Comparison of ENCODE assay signal across 10 cellular contexts in the genomic region with DNA sequence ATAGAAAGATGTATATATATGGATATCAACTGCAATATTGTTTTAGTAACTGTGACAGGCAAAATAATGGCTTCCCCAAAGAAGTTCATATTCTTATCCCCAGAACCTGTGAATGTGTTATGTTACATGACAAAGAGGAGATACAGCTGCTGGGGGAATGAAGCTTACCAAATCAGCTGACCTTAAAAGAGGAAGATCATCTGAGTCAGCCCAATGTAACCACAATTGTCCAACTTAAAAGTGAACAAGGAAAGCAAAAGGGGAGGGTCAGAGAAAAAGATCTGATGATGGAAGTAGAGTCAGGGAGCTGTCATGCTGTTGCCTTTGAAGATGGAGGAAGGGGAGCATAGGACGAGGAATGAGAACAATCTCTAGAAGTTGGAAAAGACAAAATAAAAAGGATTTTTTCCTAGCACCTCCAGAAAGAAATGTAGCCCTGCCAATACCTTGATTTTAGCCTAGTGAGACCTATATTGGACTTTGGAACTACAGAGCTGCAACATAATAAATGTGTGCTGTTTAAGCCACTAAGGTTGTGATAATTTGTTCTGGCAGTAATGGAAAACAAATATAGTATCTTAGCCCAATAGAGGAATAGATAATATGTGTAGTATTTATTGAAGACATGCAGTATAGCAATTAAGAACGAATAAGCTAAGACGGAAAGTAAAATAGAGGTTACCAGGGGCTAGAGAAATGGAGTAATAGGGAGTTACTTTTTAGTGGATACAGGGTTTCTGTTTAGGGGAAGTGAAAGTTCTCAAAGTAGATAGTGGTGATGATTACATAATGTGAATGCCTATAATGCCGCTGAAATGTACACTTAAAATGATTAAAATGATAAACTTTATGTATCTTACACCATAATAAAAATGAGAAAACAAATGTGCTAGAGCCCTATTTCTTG.
DNase-seq lines count a peak whose midpoint lies in the region; FAIRE-seq and TF ChIP-seq lines count a peak whose summit lies in the region.
"Had no signal": no experiment of that assay in that cellular context is flagged by ENCODE, and none has a peak within 500 bp of the region (broad histone marks: within the 10 kb centered on the region; RNA-seq: fewer than 3 reads in every experiment).

No MANE protein-coding gene starts in this region.

- H3K4me1 ChIP-seq in mammary epithelial cell (ENCODE audit: insufficient read depth, low read length) (peaks cover 48% of the 10 kb centered on the region), breast epithelium (peaks cover 0 to 6% of the 10 kb centered on the region in 2 donors), Loucy (ENCODE audit: insufficient read depth, low read length, poor library complexity, severe bottlenecking) (peaks cover 57% of the 10 kb centered on the region), stomach (peaks cover 11 to 39% (median 19%) of the 10 kb centered on the region in 4 donors), mesendoderm (ENCODE audit: control insufficient read depth, low read depth, low read length) (no peaks in the 10 kb centered on the region), kidney (ENCODE audit: control insufficient read depth in 1 of 2, insufficient read depth in 1 of 2, low read depth in 1 of 2, low read length in 2 of 2) (no peaks in the 10 kb centered on the region)

- no peak overlapping the region for H4K5ac ChIP-seq in mesendoderm (ENCODE audit: low read length)

- H3K18ac ChIP-seq in mesendoderm (ENCODE audit: low read length): no peak overlapping the region

- no peak for FAIRE-seq in kidney (lab: Jason Lieb, UNC)
- FAIRE-seq: A204.1, urothelium cell line had no signal

- no peak overlapping the region for H2BK15ac ChIP-seq in mesendoderm (replicated peaks; ENCODE audit: low read depth)

- no peaks in the 10 kb centered on the region for H3K9me2 ChIP-seq in Loucy (replicated peaks; ENCODE audit: low read depth, low read length)

- H3K4me2 ChIP-seq in mammary epithelial cell (ENCODE audit: insufficient read depth, low read depth, low read length): no peak overlapping the region
- peak overlapping the region; percentile 66 for H3K4me2 ChIP-seq in Loucy (ENCODE audit: low read depth, low read length, poor library complexity, severe bottlenecking)
- no peak overlapping the region for H3K4me2 ChIP-seq in mesendoderm (ENCODE audit: low read length)

- H3K79me2 ChIP-seq in mammary epithelial cell (ENCODE audit: insufficient read depth, low read length): no peaks in the 10 kb centered on the region
- H3K79me2 ChIP-seq in Loucy (ENCODE audit: insufficient read depth, low read length): no peaks in the 10 kb centered on the region
- no peaks in the 10 kb centered on the region for H3K79me2 ChIP-seq in mesendoderm (ENCODE audit: control insufficient read depth, insufficient read depth, low read length)

- no peak overlapping the region for H3K4ac ChIP-seq in mesendoderm (ENCODE audit: low read depth, low read length)

- intact Hi-C loops in mammary epithelial cell (cut with micrococcal nuclease): no loop called here
- intact Hi-C loops in breast epithelium (cut with DNase I; ENCODE audit: low total_unique reads): no loop called here
- intact Hi-C loops in stomach (cut with DNase I; ENCODE audit: low total_unique reads): no loop called here
- intact Hi-C loops in kidney (cut with DNase I): no loop called here

- H4K20me1 ChIP-seq in mammary epithelial cell (ENCODE audit: insufficient read depth, low read length) (no peaks in the 10 kb centered on the region), Loucy (ENCODE audit: insufficient read depth, low read length, poor library complexity, severe bottlenecking) (no peaks in the 10 kb centered on the region)

- H3K4me3 ChIP-seq in mammary epithelial cell (replicated peaks in 1 of 3; ENCODE audit: insufficient read depth in 1 of 3, low read depth in 2 of 3, low read length in 3 of 3) (no peak overlapping the region), breast epithelium (no peak overlapping the region), Loucy (ENCODE audit: low read length, poor library complexity, severe bottlenecking) (peak overlapping the region; percentile 47), stomach (no peak overlapping the region), mesendoderm (ENCODE audit: low read length) (no peak overlapping the region), kidney (ENCODE audit: low read length in 2 of 2) (no peak overlapping the region)

- H3K79me1 ChIP-seq in mesendoderm (ENCODE audit: low read length): no peaks in the 10 kb centered on the region

- no TSS peak for BruUV-seq in mammary epithelial cell (replicated peaks; lab: Mats Ljungman, UMichigan)

- no peak overlapping the region for H2BK5ac ChIP-seq in mesendoderm (ENCODE audit: low read length)

- H3K9me3 ChIP-seq in mammary epithelial cell (replicated peaks; ENCODE audit: insufficient read depth, low read length) (no peaks in the 10 kb centered on the region), breast epithelium (no peaks in the 10 kb centered on the region), Loucy (ENCODE audit: insufficient read depth, low read depth, low read length) (no peaks in the 10 kb centered on the region), stomach (no peaks in the 10 kb centered on the region), kidney (ENCODE audit: control insufficient read depth in 1 of 2, low read length in 2 of 2) (no peaks in the 10 kb centered on the region)

- TF ChIP-seq CTCF in mammary epithelial cell (conservative IDR thresholded peaks at IDR 0.05 in 1 of 2, IDR thresholded peaks at IDR 0.05 in 1 of 2; ENCODE audit: extremely low read depth in 1 of 2, insufficient read depth in 1 of 2, low read depth in 1 of 2, low read length in 2 of 2) (no peak), breast epithelium (IDR thresholded peaks at IDR 0.05) (no peak), Loucy (conservative IDR thresholded peaks at IDR 0.05; ENCODE audit: low read length) (no peak), stomach (IDR thresholded peaks at IDR 0.05) (no peak), kidney (IDR thresholded peaks at IDR 0.05; ENCODE audit: borderline replicate concordance, extremely low read depth, insufficient read depth) (no peak)

- no peak overlapping the region for H3K23ac ChIP-seq in mesendoderm (ENCODE audit: low read length)

- dilution Hi-C loops in mammary epithelial cell (cut with HindIII; ENCODE audit: low sequenced_read_pairs): no loop called here

- no peak overlapping the region for H4K8ac ChIP-seq in mesendoderm (ENCODE audit: low read depth, low read length)

- WGBS in mammary epithelial cell (ENCODE audit: low coverage, missing lambda C conversion rate): 100% methylated on average over 4 of the region's 4 CpGs
- 20 to 39% (median 35%) methylated on average over 4 of the region's 4 CpGs for WGBS in stomach, 5 donors
- 100% methylated on average over 1 of the region's 4 CpGs for WGBS in mesendoderm (ENCODE audit: extremely low coverage, insufficient coverage, low lambda C conversion rate)

- no peak overlapping the region for H2BK120ac ChIP-seq in mesendoderm (ENCODE audit: low read depth, low read length)

- in situ Hi-C loops in mammary epithelial cell (cut with MboI; ENCODE audit: low sequenced_read_pairs in 2 of 2): no loop called here

- CTCF ChIA-PET in mammary epithelial cell (lab: Charles Lee; ENCODE audit: low non-redundant PET): no interaction called here

- DNase-seq in mammary epithelial cell (peak; percentile 61), breast epithelium (ENCODE audit: low spot score in 2 of 2) (no peak), epithelial cell of prostate (ENCODE audit: low read depth, low spot score) (no peak), stomach (no peak), mesendoderm (no peak), COR-L47 (lab: John Stamatoyannopoulos, UW) (no peak), kidney (no peak)

- no peak overlapping the region for H2AK5ac ChIP-seq in mesendoderm (ENCODE audit: low read length)

- peaks cover 4% of the 10 kb centered on the region; the same call in 1 of the 2 replicates for H3F3A ChIP-seq in Loucy (ENCODE audit: low read depth)

- H3K27ac ChIP-seq in mammary epithelial cell (ENCODE audit: insufficient read depth, low read depth, low read length) (no peak overlapping the region), breast epithelium (no peak overlapping the region), epithelial cell of prostate (peak overlapping the region; percentile 27), stomach (peak overlapping the region in 4 of 5 donors; percentile 6 to 34 (median 22)), mesendoderm (ENCODE audit: low read depth, low read length) (no peak overlapping the region), kidney (ENCODE audit: low read depth in 2 of 2, low read length in 2 of 2) (no peak overlapping the region)

- H3K36me3 ChIP-seq in mammary epithelial cell (ENCODE audit: insufficient read depth, low read length) (no peaks in the 10 kb centered on the region), breast epithelium (no peaks in the 10 kb centered on the region), Loucy (ENCODE audit: insufficient read depth, low read length) (no peaks in the 10 kb centered on the region), stomach (no peaks in the 10 kb centered on the region), mesendoderm (ENCODE audit: control insufficient read depth, insufficient read depth, low read length) (no peaks in the 10 kb centered on the region), kidney (ENCODE audit: control insufficient read depth in 1 of 2, insufficient read depth in 2 of 2, low read length in 2 of 2) (no peaks in the 10 kb centered on the region)

- TF ChIP-seq EP300 in stomach (IDR thresholded peaks at IDR 0.05): no peak

- no peak overlapping the region for H3K9ac ChIP-seq in mammary epithelial cell (ENCODE audit: insufficient read depth, low read length)
- no peak overlapping the region for H3K9ac ChIP-seq in Loucy (ENCODE audit: low read depth, low read length, poor library complexity, severe bottlenecking)
- H3K9ac ChIP-seq in mesendoderm (ENCODE audit: low read length): no peak overlapping the region
- no peak overlapping the region for H3K9ac ChIP-seq in kidney (ENCODE audit: low read length in 2 of 2)

- TF ChIP-seq POLR2A in breast epithelium (IDR thresholded peaks at IDR 0.05) (no peak), stomach (IDR thresholded peaks at IDR 0.05) (no peak)

- H3K56ac ChIP-seq in mesendoderm (ENCODE audit: low read length): no peak overlapping the region

- H3K27me3 ChIP-seq in mammary epithelial cell (ENCODE audit: insufficient read depth, low read length): no peaks in the 10 kb centered on the region
- no peaks in the 10 kb centered on the region for H3K27me3 ChIP-seq in breast epithelium
- H3K27me3 ChIP-seq in Loucy (ENCODE audit: insufficient read depth, low read length, poor library complexity, severe bottlenecking): no peaks in the 10 kb centered on the region
- no peaks in the 10 kb centered on the region for H3K27me3 ChIP-seq in stomach
- no peaks in the 10 kb centered on the region for H3K27me3 ChIP-seq in mesendoderm (ENCODE audit: insufficient read depth, low read length, poor library complexity)

- H2AFZ ChIP-seq in mammary epithelial cell (ENCODE audit: low read depth, low read length) (no peak overlapping the region), Loucy (ENCODE audit: low read length) (no peak overlapping the region)

Comparison
In these comparisons a context has a peak if more than half of its experiments do, and no peak if none do; other contexts are left out.
1. H3K27ac ChIP-seq: peak in epithelial cell of prostate (single experiment) and stomach (4 of 5); none in mammary epithelial cell (single experiment), breast epithelium (0 of 2), mesendoderm (single experiment) and kidney (0 of 2).